ENCODE assay signal across 1 cellular context in genomic region chr17:38911081-38911730, GRCh38.
TF ChIP-seq lines count a peak whose summit lies in the region.

No MANE protein-coding gene starts in this region.

TF ChIP-seq in IMR-90, 13 proteins besides CTCF, POLR2A, EP300 and RAD21:
- TF ChIP-seq, protein P1, sequence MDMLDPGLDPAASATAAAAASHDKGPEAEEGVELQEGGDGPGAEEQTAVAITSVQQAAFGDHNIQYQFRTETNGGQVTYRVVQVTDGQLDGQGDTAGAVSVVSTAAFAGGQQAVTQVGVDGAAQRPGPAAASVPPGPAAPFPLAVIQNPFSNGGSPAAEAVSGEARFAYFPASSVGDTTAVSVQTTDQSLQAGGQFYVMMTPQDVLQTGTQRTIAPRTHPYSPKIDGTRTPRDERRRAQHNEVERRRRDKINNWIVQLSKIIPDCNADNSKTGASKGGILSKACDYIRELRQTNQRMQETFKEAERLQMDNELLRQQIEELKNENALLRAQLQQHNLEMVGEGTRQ (IDR thresholded peaks at IDR 0.05; ENCODE audit: low read depth, low read length), result no peak
- TF ChIP-seq FOS (IDR thresholded peaks at IDR 0.05; ENCODE audit: low read depth, low read length), result no peak
- TF ChIP-seq RFX5 (IDR thresholded peaks at IDR 0.05; ENCODE audit: low read depth, low read length), result no peak
